ENCODE assay signal across 8 cellular contexts in genomic region chr19:13012390-13012689, GRCh38. TPM values are rescaled to one million over a fixed set of nuclear protein-coding genes. Genes with fewer than 3 reads are reported as not detected.
DNase-seq lines count a peak whose midpoint lies in the region; ATAC-seq, FAIRE-seq and TF ChIP-seq lines count a peak whose summit lies in the region.
"Had no signal": no experiment of that assay in that cellular context is flagged by ENCODE, and none has a peak within 500 bp of the region (broad histone marks: within the 10 kb centered on the region; RNA-seq: fewer than 3 reads in every experiment).

No MANE protein-coding gene starts in this region.

- H3K4me3 Mint-ChIP-seq in Caco-2 (ENCODE audit: unreplicated experiment) = no peak overlapping the region

- H3K9ac ChIP-seq in adipocyte (ENCODE audit: low read length) (peak overlapping the region; percentile 97), keratinocyte (ENCODE audit: control insufficient read depth, extremely low read depth, insufficient read depth, low read length) (peak overlapping the region; percentile 92)

- POLR2A ChIA-PET in Caco-2 (lab: Charles Lee) = no interaction called here

- H2AFZ ChIP-seq in keratinocyte (ENCODE audit: control insufficient read depth, low read length) = no peak overlapping the region

- H3K36me3 ChIP-seq in adipocyte (ENCODE audit: control insufficient read depth, insufficient read depth, low read length, severe bottlenecking) (peaks cover 7% of the 10 kb centered on the region), keratinocyte (ENCODE audit: control insufficient read depth in 2 of 2, extremely low read depth in 1 of 2, insufficient read depth in 2 of 2, low read length in 2 of 2) (no peaks in the 10 kb centered on the region), Caco-2 (ENCODE audit: control insufficient read depth, insufficient read depth, low read length) (no peaks in the 10 kb centered on the region)

- H3K4me1 Mint-ChIP-seq in Caco-2 (ENCODE audit: low read depth, unreplicated experiment) = peaks cover 5% of the 10 kb centered on the region

- peak overlapping the region; percentile 86 for H3K4me2 ChIP-seq in keratinocyte (ENCODE audit: control insufficient read depth, extremely low read depth, insufficient read depth, low read depth, low read length)

- H3K79me2 ChIP-seq in keratinocyte (ENCODE audit: control insufficient read depth, insufficient read depth, low read length) = peaks cover 72% of the 10 kb centered on the region

- no peaks in the 10 kb centered on the region for H3K36me3 Mint-ChIP-seq in Caco-2 (ENCODE audit: insufficient read depth, unreplicated experiment)

- no peak for TF ChIP-seq RAD21 in Ishikawa (IDR thresholded peaks at IDR 0.05; ENCODE audit: low read depth)

- FAIRE-seq in keratinocyte (lab: Jason Lieb, UNC) = no peak

- TF ChIP-seq EP300 in Ishikawa (IDR thresholded peaks at IDR 0.05; ENCODE audit: borderline replicate concordance) = no peak

- H3K9me3 Mint-ChIP-seq in Caco-2 (ENCODE audit: unreplicated experiment) = no peaks in the 10 kb centered on the region

- dilution Hi-C loops in keratinocyte (cut with MboI; ENCODE audit: extremely low pct_ligation_motif_present, low sequenced_read_pairs) = no loop called here

- H3K9me3 ChIP-seq in adipocyte (ENCODE audit: control insufficient read depth, low read length) = no peaks in the 10 kb centered on the region
- no peaks in the 10 kb centered on the region for H3K9me3 ChIP-seq in keratinocyte (ENCODE audit: control insufficient read depth, low read depth, low read length)
- H3K9me3 ChIP-seq in Caco-2 = no peaks in the 10 kb centered on the region

- H3K4me1 ChIP-seq in adipocyte (ENCODE audit: control insufficient read depth, insufficient read depth, low read length) (peaks cover 88% of the 10 kb centered on the region), keratinocyte (ENCODE audit: control insufficient read depth, extremely low read depth, insufficient read depth, low read length) (peaks cover 82% of the 10 kb centered on the region), Caco-2 (peaks cover 8% of the 10 kb centered on the region; the same call in 1 of the 2 replicates)

- no peaks in the 10 kb centered on the region for H3K9me1 ChIP-seq in keratinocyte (ENCODE audit: control insufficient read depth, extremely low read depth, insufficient read depth, low read length)

- DNase-seq in adipocyte (ENCODE audit: low read depth) = no peak
- DNase-seq in keratinocyte (ENCODE audit: low read depth, low spot score) = no peak
- DNase-seq in Caco-2 = no peak
- DNase-seq in NCI-H774 (lab: John Stamatoyannopoulos, UW) = no peak

- no peaks in the 10 kb centered on the region for H3K27me3 ChIP-seq in adipocyte (replicated peaks; ENCODE audit: control insufficient read depth, insufficient read depth, low read length)
- peaks cover 7% of the 10 kb centered on the region for H3K27me3 ChIP-seq in keratinocyte (ENCODE audit: control insufficient read depth, extremely low read depth, insufficient read depth, low read length)
- no peaks in the 10 kb centered on the region for H3K27me3 ChIP-seq in Caco-2 (replicated peaks; ENCODE audit: control insufficient read depth, insufficient read depth, low read length)

- peaks cover 20% of the 10 kb centered on the region for H3K27me3 Mint-ChIP-seq in Caco-2 (ENCODE audit: insufficient read depth, unreplicated experiment)

- TF ChIP-seq CTCF in keratinocyte (optimal IDR thresholded peaks at IDR 0.05 in 1 of 3, IDR thresholded peaks at IDR 0.05 in 1 of 3, conservative IDR thresholded peaks at IDR 0.05 in 1 of 3; ENCODE audit: extremely low read depth in 1 of 3, insufficient read depth in 2 of 3, low read length in 3 of 3) (no peak), Caco-2 (IDR thresholded peaks at IDR 0.05; ENCODE audit: insufficient read depth in 1 of 2, low read depth in 1 of 2, low read length in 1 of 2, severe bottlenecking in 1 of 2, unreplicated experiment in 1 of 2) (no peak)

- intact Hi-C loops in Caco-2 (cut with micrococcal nuclease; ENCODE audit: unreplicated experiment) = no loop called here

- no peak overlapping the region for H3K27ac Mint-ChIP-seq in Caco-2 (ENCODE audit: unreplicated experiment)

- CTCF ChIA-PET in Caco-2 (lab: Charles Lee) = no interaction called here

- ATAC-seq in HG02759 (IDR thresholded peaks at IDR 0.05; ENCODE audit: unreplicated experiment) = no peak

- H3K4me3 ChIP-seq in adipocyte (ENCODE audit: low read length) (peak overlapping the region; percentile 82), keratinocyte (ENCODE audit: control insufficient read depth in 2 of 3, extremely low read depth in 1 of 3, insufficient read depth in 2 of 3, low read depth in 1 of 3, low read length in 3 of 3) (peak overlapping the region in 2 of 3 experiments; percentile 59 to 60), Caco-2 (ENCODE audit: low read depth, low read length) (no peak overlapping the region)

- H4K20me1 ChIP-seq in keratinocyte (ENCODE audit: control insufficient read depth, extremely low read depth, insufficient read depth, low read length) = no peaks in the 10 kb centered on the region

- BruUV-seq in Caco-2 (replicated peaks; lab: Mats Ljungman, UMichigan) = no TSS peak

- H3K27ac ChIP-seq in keratinocyte (ENCODE audit: control insufficient read depth, insufficient read depth, low read length) = peak overlapping the region; percentile 95
- H3K27ac ChIP-seq in temporal lobe (ENCODE audit: low read depth, low read length) = peak overlapping the region; percentile 89

TF ChIP-seq in Ishikawa, 13 proteins besides CTCF, POLR2A, EP300 and RAD21 (continues in another document):
- TF ChIP-seq YY1 (IDR thresholded peaks at IDR 0.05; ENCODE audit: low read depth) (no peak), USF1 (IDR thresholded peaks at IDR 0.05) (no peak), ZBTB7A (IDR thresholded peaks at IDR 0.05; ENCODE audit: low read depth) (peak; percentile 25; the same call in 1 of the 2 replicates), FOXM1 (IDR thresholded peaks at IDR 0.05; ENCODE audit: borderline replicate concordance, low read depth) (no peak), REST (IDR thresholded peaks at IDR 0.05; ENCODE audit: low read depth) (no peak), CEBPB (IDR thresholded peaks at IDR 0.05) (no peak), EGR1 (IDR thresholded peaks at IDR 0.05) (no peak)

RNA-seq across cellular contexts. Expression of gene NFIX, which starts 17.1 kb away (rescaled TPM):
- polyA plus RNA-seq in keratinocyte = 3.1 to 21.4 TPM (median 5.2 TPM) in 3 replicates
- polyA plus RNA-seq in keratinocyte (2011; ENCODE audit: low read depth) = 13.1 TPM
- polyA plus RNA-seq in keratinocyte (2011; cell fraction: cytosol; rRNA removed) = 8.8 and 19.1 TPM in 2 replicates
- polyA plus RNA-seq in keratinocyte (2011; cell fraction: nucleus; rRNA removed) = 16.8 and 22.7 TPM in 2 replicates
- polyA plus RNA-seq in keratinocyte (2012; ENCODE audit: low replicate concordance) = 11.9 and 50.9 TPM in 2 replicates
- polyA minus RNA-seq in keratinocyte = 8.7 to 101 TPM (median 9.2 TPM) in 3 replicates
- polyA minus RNA-seq in keratinocyte (2011; cell fraction: cytosol; rRNA and poly(A)+ RNA removed) = 22.1 TPM
- 9.8 and 16.2 TPM in 2 replicates for polyA minus RNA-seq in keratinocyte (2011; cell fraction: nucleus; rRNA and poly(A)+ RNA removed)
- total RNA-seq in temporal lobe (185 TPM), Caco-2 (2022) (0.35 and 0.82 TPM in 2 replicates)

RNA-seq across cellular contexts. Expression of gene DAND5, which starts 43.0 kb away (rescaled TPM):
- 0.09 TPM in 1 of 3 replicates, not detected in the others for polyA plus RNA-seq in keratinocyte
- polyA plus RNA-seq in keratinocyte (2011; ENCODE audit: low read depth) = not detected
- not detected in 2 replicates for polyA plus RNA-seq in keratinocyte (2011; cell fraction: cytosol; rRNA removed)
- polyA plus RNA-seq in keratinocyte (2011; cell fraction: nucleus; rRNA removed) = 0.06 and 0.08 TPM in 2 replicates
- polyA plus RNA-seq in keratinocyte (2012; ENCODE audit: low replicate concordance) = 0.06 TPM in 1 of 2 replicates, not detected in the other
- polyA minus RNA-seq in keratinocyte = not detected in 3 replicates
- polyA minus RNA-seq in keratinocyte (2011; cell fraction: cytosol; rRNA and poly(A)+ RNA removed) = not detected
- polyA minus RNA-seq in keratinocyte (2011; cell fraction: nucleus; rRNA and poly(A)+ RNA removed) = not detected in 2 replicates
- not detected for total RNA-seq in temporal lobe
- not detected in 2 replicates for total RNA-seq in Caco-2 (2022)
- total RNA-seq: glomerular endothelial cell had no signal

RNA-seq across cellular contexts. Expression of gene GADD45GIP1, which starts 55.3 kb away (rescaled TPM):
- polyA plus RNA-seq in keratinocyte = 27.8 to 38.4 TPM (median 35.5 TPM) in 3 replicates
- polyA plus RNA-seq in keratinocyte (2011; ENCODE audit: low read depth) = 22.7 TPM
- polyA plus RNA-seq in keratinocyte (2011; cell fraction: cytosol; rRNA removed) = 10.8 and 29.0 TPM in 2 replicates
- 9.8 and 10.6 TPM in 2 replicates for polyA plus RNA-seq in keratinocyte (2011; cell fraction: nucleus; rRNA removed)
- polyA plus RNA-seq in keratinocyte (2012; ENCODE audit: low replicate concordance) = 18.1 and 56.9 TPM in 2 replicates
- 4.4 to 9.0 TPM (median 4.6 TPM) in 3 replicates for polyA minus RNA-seq in keratinocyte
- 43.2 TPM for polyA minus RNA-seq in keratinocyte (2011; cell fraction: cytosol; rRNA and poly(A)+ RNA removed)
- polyA minus RNA-seq in keratinocyte (2011; cell fraction: nucleus; rRNA and poly(A)+ RNA removed) = 2.9 and 3.7 TPM in 2 replicates
- total RNA-seq in temporal lobe (13.5 TPM), Caco-2 (2022) (39.3 and 42.7 TPM in 2 replicates)

Comparison
In these comparisons a context has a peak if more than half of its experiments do, and no peak if none do; other contexts are left out.
1. RNA of gene NFIX, which starts 17.1 kb away (total RNA-seq): 185 TPM in temporal lobe (single experiment); 0.35 to 0.82 TPM in Caco-2; every median in the first group is over 100 times any median in the second.